ENCODE assay signal across 8 cellular contexts in genomic region chr10:72692897-72693598, GRCh38. TPM values are rescaled to one million over a fixed set of nuclear protein-coding genes. Genes with fewer than 3 reads are reported as not detected.
DNase-seq lines count a peak whose midpoint lies in the region; ATAC-seq and TF ChIP-seq lines count a peak whose summit lies in the region.

No MANE protein-coding gene starts in this region.

- DNase-seq in activated CD4-positive, alpha-beta T cell treated with anti-CD3 and anti-CD28 coated beads, Interleukin-2, amount 10 ng/mL, durations not matched to agents 24 days and 14 days = no peak
- no peak for DNase-seq in activated CD4-positive, alpha-beta T cell treated with anti-CD3 and anti-CD28 coated beads for 48 hours
- peak; percentile 40 for DNase-seq in LHCN-M2 (ENCODE audit: low read depth)
- DNase-seq in astrocyte of the cerebellum (ENCODE audit: low read depth) = no peak
- DNase-seq in left lung = no peak
- no peak for DNase-seq in thoracic aorta (ENCODE audit: low spot score)
- no peak for DNase-seq in iPS-NIHi11 (ENCODE audit: low spot score)

- peak; percentile 5 for ATAC-seq in left lung
- ATAC-seq in thoracic aorta (ENCODE audit: insufficient number of reproducible peaks, low FRiP score, low read depth) = no peak
- no peak for ATAC-seq in HG03521 (IDR thresholded peaks at IDR 0.05; ENCODE audit: unreplicated experiment)

- peaks cover 8% of the 10 kb centered on the region for H3K27me3 Mint-ChIP-seq in activated CD4-positive, alpha-beta T cell treated with anti-CD3 and anti-CD28 coated beads, Interleukin-2, amount 10 ng/mL, durations not matched to agents 24 days and 14 days

- H3K27ac Mint-ChIP-seq in activated CD4-positive, alpha-beta T cell treated with anti-CD3 and anti-CD28 coated beads, Interleukin-2, amount 10 ng/mL, durations not matched to agents 24 days and 14 days = peak overlapping the region; percentile 54

- H3K4me1 ChIP-seq in left lung (peaks cover 19 to 38% of the 10 kb centered on the region in 2 donors), thoracic aorta (ENCODE audit: control insufficient read depth in 1 of 2, low read depth in 2 of 2) (peaks cover 18 to 39% of the 10 kb centered on the region in 2 donors)

- TF ChIP-seq CTCF in astrocyte of the cerebellum (IDR thresholded peaks at IDR 0.05; ENCODE audit: low read depth, low read length, missing control alignments) (no peak), left lung (IDR thresholded peaks at IDR 0.05) (no peak), thoracic aorta (IDR thresholded peaks at IDR 0.05) (no peak)

- no peaks in the 10 kb centered on the region for H3K9me3 Mint-ChIP-seq in activated CD4-positive, alpha-beta T cell treated with anti-CD3 and anti-CD28 coated beads, Interleukin-2, amount 10 ng/mL, durations not matched to agents 24 days and 14 days

- no peaks in the 10 kb centered on the region for H3K36me3 ChIP-seq in left lung
- no peaks in the 10 kb centered on the region for H3K36me3 ChIP-seq in thoracic aorta

- H3K9me3 ChIP-seq in left lung (no peaks in the 10 kb centered on the region), thoracic aorta (no peaks in the 10 kb centered on the region)

- H3K36me3 Mint-ChIP-seq in activated CD4-positive, alpha-beta T cell treated with anti-CD3 and anti-CD28 coated beads, Interleukin-2, amount 10 ng/mL, durations not matched to agents 24 days and 14 days (ENCODE audit: low read depth) = no peaks in the 10 kb centered on the region

- H3K27me3 ChIP-seq in left lung = no peaks in the 10 kb centered on the region
- H3K27me3 ChIP-seq in thoracic aorta (replicated peaks; ENCODE audit: insufficient read depth) = no peaks in the 10 kb centered on the region

- in situ Hi-C loops in astrocyte of the cerebellum (cut with HindIII; ENCODE audit: low sequenced_read_pairs) = loop anchor here (5.0 kb wide), 1 partner anchor 84 kb away; no protein-coding TSS in a partner anchor

- peaks cover 29% of the 10 kb centered on the region for H3K4me1 Mint-ChIP-seq in activated CD4-positive, alpha-beta T cell treated with anti-CD3 and anti-CD28 coated beads, Interleukin-2, amount 10 ng/mL, durations not matched to agents 24 days and 14 days

- H3K4me3 ChIP-seq in astrocyte of the cerebellum (ENCODE audit: low read depth, low read length) (peak overlapping the region; percentile 93), left lung (peak overlapping the region; percentile 62 to 88), thoracic aorta (peak overlapping the region; percentile 92)

- intact Hi-C loops in activated CD4-positive, alpha-beta T cell treated with anti-CD3 and anti-CD28 coated beads, Interleukin-2, amount 10 ng/mL, durations not matched to agents 24 days and 14 days (cut with micrococcal nuclease) = loop anchor here (2.0 to 5.0 kb wide), 4 partner anchors 66 to 369 kb away; partner anchors contain the start of gene MICU1
- intact Hi-C loops in left lung (cut with DNase I) = loop anchor here in 1 of 2 donors (10.0 kb wide), 1 partner anchor 142 kb away; no protein-coding TSS in a partner anchor

- H3K27ac ChIP-seq in left lung = peak overlapping the region; percentile 93
- H3K27ac ChIP-seq in thoracic aorta = peak overlapping the region; percentile 82 to 83

- peak overlapping the region; percentile 88 for H3K4me3 Mint-ChIP-seq in activated CD4-positive, alpha-beta T cell treated with anti-CD3 and anti-CD28 coated beads, Interleukin-2, amount 10 ng/mL, durations not matched to agents 24 days and 14 days

RNA-seq across cellular contexts. Expression of gene MCU, which starts 1.1 kb away (rescaled TPM):
- total RNA-seq in activated CD4-positive, alpha-beta T cell treated with anti-CD3 and anti-CD28 coated beads, Interleukin-2, amount 10 ng/mL, durations not matched to agents 24 days and 14 days = 13.5 and 15.9 TPM in 2 replicates
- 29.0 and 37.1 TPM in 2 replicates for total RNA-seq in LHCN-M2 (2014; rRNA removed)
- polyA plus RNA-seq in LHCN-M2 (2012) = 16.0 TPM
- 10 to 100 TPM; 39.4 to 48.8 TPM for total RNA-seq in left lung
- 10 to 100 TPM; 15.0 to 24.6 TPM for total RNA-seq in thoracic aorta
